ENCODE assay signal across 8 cellular contexts in the genomic region with DNA sequence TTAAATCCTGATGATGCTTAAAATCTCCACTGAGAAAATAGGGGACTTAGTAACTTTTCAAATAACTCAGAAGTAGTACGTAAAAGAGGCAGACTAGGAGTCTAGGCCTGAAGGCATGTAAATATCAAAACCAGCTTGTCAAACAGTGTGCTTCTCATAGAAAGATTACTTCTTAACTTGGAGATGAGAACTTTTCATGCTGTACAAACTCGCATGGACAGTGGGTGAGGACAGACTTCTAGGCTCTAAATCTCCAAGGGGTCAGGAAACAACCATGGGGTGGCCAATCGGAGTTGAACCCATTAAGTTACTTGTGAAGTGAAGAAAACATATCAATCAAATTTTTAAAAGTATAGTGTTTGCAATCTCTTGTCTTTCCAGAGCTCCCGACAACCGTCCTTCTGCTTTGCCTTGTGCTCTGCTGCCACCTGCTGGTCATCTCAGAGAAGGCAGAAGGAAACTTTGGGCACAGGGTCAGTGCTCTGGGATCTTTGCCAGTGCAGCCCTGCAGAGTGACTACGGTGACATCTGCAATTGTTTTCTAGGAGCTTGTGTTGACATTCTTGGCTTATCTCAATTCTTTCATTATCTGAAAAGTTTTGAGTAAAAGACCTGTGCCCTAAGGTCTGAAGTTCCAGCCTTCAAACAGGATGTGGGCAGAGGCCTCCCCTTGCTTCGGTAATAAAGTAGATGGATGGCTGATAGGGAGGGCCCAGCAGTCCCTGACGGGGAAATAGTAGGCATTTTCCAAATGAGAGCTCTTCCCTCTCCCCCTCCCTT.
A peak's percentile ranks its signal among the peaks of the same experiment; 100 is the strongest.
DNase-seq lines count a peak whose midpoint lies in the region; ATAC-seq and TF ChIP-seq lines count a peak whose summit lies in the region.

No MANE protein-coding gene starts in this region.

- H3K4me1 ChIP-seq in right cardiac atrium (ENCODE audit: control insufficient read depth, insufficient read depth, low read length): peaks cover 14% of the 10 kb centered on the region

- H3K27me3 ChIP-seq in right cardiac atrium (ENCODE audit: control insufficient read depth, insufficient read depth): no peaks in the 10 kb centered on the region

- peaks cover 2% of the 10 kb centered on the region; the same call in 1 of the 2 replicates for H3K27me3 Mint-ChIP-seq in HFFc6 (ENCODE audit: insufficient read depth)

- TF ChIP-seq CTCF in GM12865 (IDR thresholded peaks at IDR 0.05; ENCODE audit: insufficient read depth, low read depth, low read length, missing control alignments) (peak; percentile 93), HFFc6 (IDR thresholded peaks at IDR 0.05) (peak; percentile 99), retinal pigment epithelial cell (conservative IDR thresholded peaks at IDR 0.05; ENCODE audit: low read depth, low read length) (peak; percentile 87)

- H3K9me3 Mint-ChIP-seq in HFFc6: no peaks in the 10 kb centered on the region

- ATAC-seq in right cardiac atrium: peak; percentile 89 to 90

- WGBS in right cardiac atrium: 14% methylated on average over 8 of the region's 8 CpGs

- intact Hi-C loops in right cardiac atrium (cut with DNase I): loop anchor here in 3 of 4 donors (5.0 to 10.0 kb wide), 4 partner anchors 253 to 470 kb away; no protein-coding TSS in a partner anchor

- no peaks in the 10 kb centered on the region for H3K36me3 Mint-ChIP-seq in HFFc6 (ENCODE audit: low read depth)

- H3K27ac ChIP-seq in angular gyrus (ENCODE audit: low read depth, low read length) (peak overlapping the region; percentile 60), right cardiac atrium (ENCODE audit: low read length) (no peak overlapping the region)

- peaks cover 20% of the 10 kb centered on the region for H3K4me1 Mint-ChIP-seq in HFFc6 (ENCODE audit: low read depth)

- DNase-seq in GM12865 (ENCODE audit: low read depth) (peak; percentile 76), HFFc6 (peak; percentile 60), NCI-H1105 treated with DMSO at 0.1 percent for 48 hours (lab: John Stamatoyannopoulos, UW) (peak; percentile 81), T-helper 1 cell (peak; percentile 31 to 71 (median 62)), right cardiac atrium (peak; percentile 84 to 94 (median 92)), retinal pigment epithelial cell (ENCODE audit: low read depth) (peak; percentile 9), NCI-H1048 (lab: John Stamatoyannopoulos, UW) (no peak)

- no peaks in the 10 kb centered on the region for H3K9me3 ChIP-seq in right cardiac atrium (ENCODE audit: control insufficient read depth, low read length)

- peak overlapping the region; percentile 15; the same call in 1 of the 2 replicates for H3K4me3 Mint-ChIP-seq in HFFc6

- no peak overlapping the region for H3K4me3 ChIP-seq in GM12865 (ENCODE audit: low read depth, low read length)
- H3K4me3 ChIP-seq in right cardiac atrium (ENCODE audit: low read length): no peak overlapping the region
- H3K4me3 ChIP-seq in retinal pigment epithelial cell (ENCODE audit: low read length): no peak overlapping the region

- no peak overlapping the region for H3K27ac Mint-ChIP-seq in HFFc6
